ENCODE assay signal across 10 cellular contexts in the genomic region with DNA sequence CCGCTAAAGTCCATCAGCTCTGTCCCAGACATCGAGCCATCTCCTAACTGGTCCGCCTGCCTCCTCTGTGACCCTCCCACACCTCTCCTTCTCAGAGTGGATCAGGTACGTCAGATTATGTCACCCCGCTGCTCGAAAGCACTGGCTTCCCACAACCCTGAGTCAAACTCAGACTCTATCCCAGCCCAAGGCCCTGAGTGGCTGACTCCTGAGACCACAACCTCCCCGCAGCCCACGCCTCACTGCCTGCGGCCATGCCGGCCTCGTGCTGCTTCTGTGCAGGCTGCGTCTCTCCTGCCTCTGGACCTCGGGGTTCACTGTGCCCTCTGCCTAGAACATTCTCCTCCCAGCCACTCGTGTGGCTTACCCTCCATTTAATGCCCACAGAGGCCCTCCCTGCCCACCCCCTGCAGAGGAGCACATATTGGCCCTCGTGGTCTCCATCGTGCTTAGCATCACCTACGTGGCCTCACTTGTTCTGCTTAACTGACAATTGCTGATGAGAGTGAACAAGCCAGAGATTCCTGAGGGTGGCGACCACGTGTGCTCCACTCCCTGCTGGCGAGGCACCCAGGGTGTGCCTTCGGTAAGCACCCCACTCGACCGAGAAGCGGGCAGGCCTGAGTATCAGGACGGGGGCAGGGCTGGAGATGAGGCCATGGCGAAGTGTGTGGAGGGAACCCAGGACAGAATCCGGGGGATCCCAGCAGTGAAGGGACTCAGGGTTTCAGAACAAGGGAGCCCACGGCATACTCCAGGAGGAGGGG. TPM values are rescaled to one million over a fixed set of nuclear protein-coding genes. Genes with fewer than 3 reads are reported as not detected.
A peak's percentile ranks its signal among the peaks of the same experiment; 100 is the strongest.
DNase-seq lines count a peak whose midpoint lies in the region; ATAC-seq and TF ChIP-seq lines count a peak whose summit lies in the region.
"Had no signal": no experiment of that assay in that cellular context is flagged by ENCODE, and none has a peak within 500 bp of the region (broad histone marks: within the 10 kb centered on the region; RNA-seq: fewer than 3 reads in every experiment).

No MANE protein-coding gene starts in this region.

- intact Hi-C loops in Right ventricle myocardium inferior (cut with DNase I), result no loop called here
- intact Hi-C loops in cardiac septum (cut with DNase I), result no loop called here
- intact Hi-C loops in thyroid gland (cut with DNase I), result loop anchor here (10.0 kb wide), 1 partner anchor 118 kb away; no protein-coding TSS in a partner anchor

- no peaks in the 10 kb centered on the region for H3K9me3 ChIP-seq in thyroid gland

- peak overlapping the region; percentile 46 to 85 for H3K27ac Mint-ChIP-seq in activated naive CD4-positive, alpha-beta T cell treated with anti-CD3 and anti-CD28 coated beads, Interleukin-2, amount 50 U/mL, for 72 hours

- H3K9me3 Mint-ChIP-seq in activated naive CD4-positive, alpha-beta T cell treated with anti-CD3 and anti-CD28 coated beads, Interleukin-2, amount 50 U/mL, for 72 hours, result no peaks in the 10 kb centered on the region

- H3K27me3 ChIP-seq in thyroid gland, result no peaks in the 10 kb centered on the region

- no peak overlapping the region for H3K27ac ChIP-seq in thyroid gland

- no peak for TF ChIP-seq POLR2A in thyroid gland (IDR thresholded peaks at IDR 0.05)

- H3K36me3 ChIP-seq in thyroid gland, result peaks cover 58 to 62% of the 10 kb centered on the region in 2 donors

- TF ChIP-seq CTCF in thyroid gland (IDR thresholded peaks at IDR 0.05), result no peak

- ATAC-seq in Right ventricle myocardium inferior (no peak), HG03565 (IDR thresholded peaks at IDR 0.05; ENCODE audit: unreplicated experiment) (no peak), GM18511 (IDR thresholded peaks at IDR 0.05; ENCODE audit: unreplicated experiment) (no peak)
- no peak for ATAC-seq in activated naive CD4-positive, alpha-beta T cell treated with anti-CD3 and anti-CD28 coated beads, Interleukin-2, amount 50 U/mL, for 72 hours

- DNase-seq in Right ventricle myocardium inferior (ENCODE audit: missing footprints) (peak; percentile 42), cardiac septum (ENCODE audit: low spot score) (no peak), kidney tubule cell (ENCODE audit: low spot score) (peak; percentile 29), thyroid gland (peak; percentile 24 to 83), NCI-H345 (lab: John Stamatoyannopoulos, UW) (no peak)
- DNase-seq in activated naive CD4-positive, alpha-beta T cell treated with anti-CD3 and anti-CD28 coated beads, Interleukin-2, amount 50 U/mL, for 72 hours (ENCODE audit: low spot score in 2 of 2), result no peak
- DNase-seq: GOT3, NCI-H1092 treated with DMSO at 0.1 percent for 48 hours had no signal

- WGBS in thyroid gland, 2 donors, result 63 to 88% methylated on average over 24 to 28 of the region's 28 CpGs

- H3K36me3 Mint-ChIP-seq in activated naive CD4-positive, alpha-beta T cell treated with anti-CD3 and anti-CD28 coated beads, Interleukin-2, amount 50 U/mL, for 72 hours, result no peaks in the 10 kb centered on the region

- no peak overlapping the region for H3K4me3 ChIP-seq in thyroid gland (replicated peaks in 1 of 3)

- peaks cover 0 to 6% of the 10 kb centered on the region in 2 donors for H3K4me1 ChIP-seq in thyroid gland

RNA-seq across cellular contexts. Expression of a gene that starts 13.5 kb away (rescaled TPM):
- total RNA-seq in Right ventricle myocardium inferior, result 16.2 TPM
- total RNA-seq in cardiac septum, result 24.2 TPM
- 1 to 10 TPM; 2.8 to 9.7 TPM for total RNA-seq in activated naive CD4-positive, alpha-beta T cell treated with anti-CD3 and anti-CD28 coated beads, Interleukin-2, amount 50 U/mL, for 72 hours
- 10 to 100 TPM; 20.1 to 40.1 (median 23.1) TPM for total RNA-seq in thyroid gland

RNA-seq across cellular contexts. Expression of a gene that starts 13.9 kb away (rescaled TPM):
- total RNA-seq in Right ventricle myocardium inferior (51.4 TPM), cardiac septum (54.2 TPM), thyroid gland (10 to 100 TPM; 54.1 to 73.4 (median 67.7) TPM)
- 100 to 1,000 TPM in 1 of 2 donors, 10 to 100 TPM in 1; 67.3 to 117 TPM for total RNA-seq in activated naive CD4-positive, alpha-beta T cell treated with anti-CD3 and anti-CD28 coated beads, Interleukin-2, amount 50 U/mL, for 72 hours

RNA-seq across cellular contexts. Expression of a gene that starts 15.4 kb away (rescaled TPM):
- total RNA-seq in Right ventricle myocardium inferior (9.6 TPM), cardiac septum (13.3 TPM), thyroid gland (10 to 100 TPM; 23.7 to 40.7 (median 32.7) TPM)
- total RNA-seq in activated naive CD4-positive, alpha-beta T cell treated with anti-CD3 and anti-CD28 coated beads, Interleukin-2, amount 50 U/mL, for 72 hours, result 100 to 1,000 TPM in 1 of 2 donors, 10 to 100 TPM in 1; 76.8 to 129 TPM

RNA-seq across cellular contexts. Expression of a gene that starts 56.0 kb away (rescaled TPM):
- total RNA-seq in Right ventricle myocardium inferior (10.1 TPM), cardiac septum (6.8 TPM), thyroid gland (10 to 100 TPM in 3 of 4 donors, 1 to 10 TPM in 1; 9.3 to 18.5 (median 11.8) TPM)
- total RNA-seq in activated naive CD4-positive, alpha-beta T cell treated with anti-CD3 and anti-CD28 coated beads, Interleukin-2, amount 50 U/mL, for 72 hours, result 100 to 1,000 TPM in 1 of 2 donors, 10 to 100 TPM in 1; 99.3 to 159 TPM

Comparison
In these comparisons a context has a peak if more than half of its experiments do, and no peak if none do; other contexts are left out.
1. DNase-seq: peak in Right ventricle myocardium inferior (single experiment), kidney tubule cell (single experiment) and thyroid gland (2 of 2); none in cardiac septum (single experiment), activated naive CD4-positive, alpha-beta T cell treated with anti-CD3 and anti-CD28 coated beads, Interleukin-2, amount 50 U/mL, for 72 hours (0 of 2) and NCI-H345 (single experiment).